In the genomic region with DNA sequence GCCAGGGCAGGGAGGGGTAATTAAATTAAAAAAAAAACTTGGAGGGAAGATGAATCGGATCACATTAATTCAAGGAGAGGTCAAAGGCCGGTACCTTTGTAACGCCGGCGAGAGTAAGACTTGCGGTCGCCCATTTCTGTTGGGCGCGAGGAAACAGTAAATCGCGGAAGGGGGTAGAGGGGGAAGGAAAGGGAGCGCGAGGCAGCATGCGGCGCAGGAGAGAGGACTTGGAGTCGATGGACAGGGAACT, we compare ENCODE assay signal across 1 cellular context.
TF ChIP-seq lines count a peak whose summit lies in the region.

No MANE protein-coding gene starts in this region.

TF ChIP-seq in HepG2, 621 proteins besides CTCF, POLR2A, EP300 and RAD21 (continued from another document and continues in another):
- TF ChIP-seq, protein P1, sequence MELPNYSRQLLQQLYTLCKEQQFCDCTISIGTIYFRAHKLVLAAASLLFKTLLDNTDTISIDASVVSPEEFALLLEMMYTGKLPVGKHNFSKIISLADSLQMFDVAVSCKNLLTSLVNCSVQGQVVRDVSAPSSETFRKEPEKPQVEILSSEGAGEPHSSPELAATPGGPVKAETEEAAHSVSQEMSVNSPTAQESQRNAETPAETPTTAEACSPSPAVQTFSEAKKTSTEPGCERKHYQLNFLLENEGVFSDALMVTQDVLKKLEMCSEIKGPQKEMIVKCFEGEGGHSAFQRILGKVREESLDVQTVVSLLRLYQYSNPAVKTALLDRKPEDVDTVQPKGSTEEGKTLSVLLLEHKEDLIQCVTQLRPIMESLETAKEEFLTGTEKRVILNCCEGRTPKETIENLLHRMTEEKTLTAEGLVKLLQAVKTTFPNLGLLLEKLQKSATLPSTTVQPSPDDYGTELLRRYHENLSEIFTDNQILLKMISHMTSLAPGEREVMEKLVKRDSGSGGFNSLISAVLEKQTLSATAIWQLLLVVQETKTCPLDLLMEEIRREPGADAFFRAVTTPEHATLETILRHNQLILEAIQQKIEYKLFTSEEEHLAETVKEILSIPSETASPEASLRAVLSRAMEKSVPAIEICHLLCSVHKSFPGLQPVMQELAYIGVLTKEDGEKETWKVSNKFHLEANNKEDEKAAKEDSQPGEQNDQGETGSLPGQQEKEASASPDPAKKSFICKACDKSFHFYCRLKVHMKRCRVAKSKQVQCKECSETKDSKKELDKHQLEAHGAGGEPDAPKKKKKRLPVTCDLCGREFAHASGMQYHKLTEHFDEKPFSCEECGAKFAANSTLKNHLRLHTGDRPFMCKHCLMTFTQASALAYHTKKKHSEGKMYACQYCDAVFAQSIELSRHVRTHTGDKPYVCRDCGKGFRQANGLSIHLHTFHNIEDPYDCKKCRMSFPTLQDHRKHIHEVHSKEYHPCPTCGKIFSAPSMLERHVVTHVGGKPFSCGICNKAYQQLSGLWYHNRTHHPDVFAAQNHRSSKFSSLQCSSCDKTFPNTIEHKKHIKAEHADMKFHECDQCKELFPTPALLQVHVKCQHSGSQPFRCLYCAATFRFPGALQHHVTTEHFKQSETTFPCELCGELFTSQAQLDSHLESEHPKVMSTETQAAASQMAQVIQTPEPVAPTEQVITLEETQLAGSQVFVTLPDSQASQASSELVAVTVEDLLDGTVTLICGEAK (IDR thresholded peaks at IDR 0.05), result no peak
- TF ChIP-seq, protein P1 (CRISPR knock-in tag; IDR thresholded peaks at IDR 0.05), result no peak
- TF ChIP-seq TCF12 (IDR thresholded peaks at IDR 0.05) (no peak), TCF12 (CRISPR knock-in tag; IDR thresholded peaks at IDR 0.05) (no peak), MTA1 (CRISPR knock-in tag; IDR thresholded peaks at IDR 0.05; ENCODE audit: borderline replicate concordance) (peak; percentile 17; the same call in 1 of the 2 replicates), ZFP41 (CRISPR knock-in tag; IDR thresholded peaks at IDR 0.05; ENCODE audit: borderline replicate concordance) (peak; percentile 86; the same call in 1 of the 2 replicates), ZNF383 (CRISPR knock-in tag; IDR thresholded peaks at IDR 0.05; ENCODE audit: borderline replicate concordance) (no peak), KDM1A (CRISPR knock-in tag; IDR thresholded peaks at IDR 0.05) (no peak), ZNF251 (CRISPR knock-in tag; IDR thresholded peaks at IDR 0.05) (peak; percentile 81; the same call in 1 of the 2 replicates), MXD4 (CRISPR knock-in tag; IDR thresholded peaks at IDR 0.05) (peak; percentile 91), KLF6 (CRISPR knock-in tag; IDR thresholded peaks at IDR 0.05) (no peak; the same call in 1 of the 2 replicates), MBNL3 (CRISPR knock-in tag; conservative IDR thresholded peaks at IDR 0.05) (no peak), NBN (conservative IDR thresholded peaks at IDR 0.05) (no peak), ZBTB7A (CRISPR knock-in tag; IDR thresholded peaks at IDR 0.05) (peak; percentile 43; the same call in 1 of the 2 replicates), NFE2L2 (IDR thresholded peaks at IDR 0.05; ENCODE audit: low read length) (no peak), ETV5 (CRISPR knock-in tag; IDR thresholded peaks at IDR 0.05; ENCODE audit: borderline replicate concordance) (no peak), ZNF788 (CRISPR knock-in tag; IDR thresholded peaks at IDR 0.05; ENCODE audit: borderline replicate concordance) (no peak; the same call in 1 of the 2 replicates), ZNF790 (CRISPR knock-in tag; IDR thresholded peaks at IDR 0.05; ENCODE audit: borderline replicate concordance) (no peak), MEIS2 (CRISPR knock-in tag; IDR thresholded peaks at IDR 0.05) (peak; percentile 10; the same call in 1 of the 2 replicates), ARNTL (CRISPR knock-in tag; IDR thresholded peaks at IDR 0.05) (no peak; the same call in 1 of the 2 replicates), REL (CRISPR knock-in tag; conservative IDR thresholded peaks at IDR 0.05) (0 out of 2 replicates have a peak, but pooled peaks have one; percentile 80), ZNF253 (CRISPR knock-in tag; IDR thresholded peaks at IDR 0.05; ENCODE audit: borderline replicate concordance) (no peak), ZNF556 (CRISPR knock-in tag; IDR thresholded peaks at IDR 0.05; ENCODE audit: borderline replicate concordance) (no peak), HCFC1 (IDR thresholded peaks at IDR 0.05; ENCODE audit: low read depth, low read length) (no peak), NFKBIZ (CRISPR knock-in tag; IDR thresholded peaks at IDR 0.05) (0 out of 2 replicates have a peak, but pooled peaks have one; percentile 45), ZNF12 (CRISPR knock-in tag; IDR thresholded peaks at IDR 0.05) (0 out of 2 replicates have a peak, but pooled peaks have one; percentile 18), IRF2 (CRISPR knock-in tag; IDR thresholded peaks at IDR 0.05) (peak; percentile 27; the same call in 1 of the 2 replicates)
- TF ChIP-seq, protein P2, sequence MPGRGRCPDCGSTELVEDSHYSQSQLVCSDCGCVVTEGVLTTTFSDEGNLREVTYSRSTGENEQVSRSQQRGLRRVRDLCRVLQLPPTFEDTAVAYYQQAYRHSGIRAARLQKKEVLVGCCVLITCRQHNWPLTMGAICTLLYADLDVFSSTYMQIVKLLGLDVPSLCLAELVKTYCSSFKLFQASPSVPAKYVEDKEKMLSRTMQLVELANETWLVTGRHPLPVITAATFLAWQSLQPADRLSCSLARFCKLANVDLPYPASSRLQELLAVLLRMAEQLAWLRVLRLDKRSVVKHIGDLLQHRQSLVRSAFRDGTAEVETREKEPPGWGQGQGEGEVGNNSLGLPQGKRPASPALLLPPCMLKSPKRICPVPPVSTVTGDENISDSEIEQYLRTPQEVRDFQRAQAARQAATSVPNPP (CRISPR knock-in tag; IDR thresholded peaks at IDR 0.05), result peak; percentile 72; the same call in 1 of the 2 replicates
- TF ChIP-seq, protein P3, sequence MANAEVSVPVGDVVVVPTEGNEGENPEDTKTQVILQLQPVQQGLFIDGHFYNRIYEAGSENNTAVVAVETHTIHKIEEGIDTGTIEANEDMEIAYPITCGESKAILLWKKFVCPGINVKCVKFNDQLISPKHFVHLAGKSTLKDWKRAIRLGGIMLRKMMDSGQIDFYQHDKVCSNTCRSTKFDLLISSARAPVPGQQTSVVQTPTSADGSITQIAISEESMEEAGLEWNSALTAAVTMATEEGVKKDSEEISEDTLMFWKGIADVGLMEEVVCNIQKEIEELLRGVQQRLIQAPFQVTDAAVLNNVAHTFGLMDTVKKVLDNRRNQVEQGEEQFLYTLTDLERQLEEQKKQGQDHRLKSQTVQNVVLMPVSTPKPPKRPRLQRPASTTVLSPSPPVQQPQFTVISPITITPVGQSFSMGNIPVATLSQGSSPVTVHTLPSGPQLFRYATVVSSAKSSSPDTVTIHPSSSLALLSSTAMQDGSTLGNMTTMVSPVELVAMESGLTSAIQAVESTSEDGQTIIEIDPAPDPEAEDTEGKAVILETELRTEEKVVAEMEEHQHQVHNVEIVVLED (CRISPR knock-in tag; IDR thresholded peaks at IDR 0.05; ENCODE audit: borderline replicate concordance), result peak; percentile 52; the same call in 1 of the 2 replicates
- TF ChIP-seq, protein P4, sequence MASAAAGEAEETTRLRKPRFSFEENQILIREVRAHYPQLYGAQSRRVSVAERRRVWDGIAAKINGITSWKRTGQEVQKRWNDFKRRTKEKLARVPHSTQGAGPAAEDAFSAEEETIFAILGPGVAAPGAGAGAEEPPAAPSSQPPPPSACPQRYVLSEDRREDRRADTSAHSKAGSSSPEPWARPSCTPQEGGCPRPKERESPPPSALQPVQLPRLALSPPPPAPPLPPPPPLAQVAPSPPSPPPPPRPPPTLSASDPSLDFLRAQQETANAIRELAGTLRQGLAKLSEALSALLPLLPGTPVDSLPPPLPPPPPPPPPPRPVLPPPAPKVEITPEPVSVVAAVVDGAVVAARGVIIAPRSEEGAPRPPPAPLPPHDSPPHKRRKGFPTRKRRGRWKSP (CRISPR knock-in tag; IDR thresholded peaks at IDR 0.05), result peak; percentile 50; the same call in 1 of the 2 replicates
- TF ChIP-seq, protein P5, sequence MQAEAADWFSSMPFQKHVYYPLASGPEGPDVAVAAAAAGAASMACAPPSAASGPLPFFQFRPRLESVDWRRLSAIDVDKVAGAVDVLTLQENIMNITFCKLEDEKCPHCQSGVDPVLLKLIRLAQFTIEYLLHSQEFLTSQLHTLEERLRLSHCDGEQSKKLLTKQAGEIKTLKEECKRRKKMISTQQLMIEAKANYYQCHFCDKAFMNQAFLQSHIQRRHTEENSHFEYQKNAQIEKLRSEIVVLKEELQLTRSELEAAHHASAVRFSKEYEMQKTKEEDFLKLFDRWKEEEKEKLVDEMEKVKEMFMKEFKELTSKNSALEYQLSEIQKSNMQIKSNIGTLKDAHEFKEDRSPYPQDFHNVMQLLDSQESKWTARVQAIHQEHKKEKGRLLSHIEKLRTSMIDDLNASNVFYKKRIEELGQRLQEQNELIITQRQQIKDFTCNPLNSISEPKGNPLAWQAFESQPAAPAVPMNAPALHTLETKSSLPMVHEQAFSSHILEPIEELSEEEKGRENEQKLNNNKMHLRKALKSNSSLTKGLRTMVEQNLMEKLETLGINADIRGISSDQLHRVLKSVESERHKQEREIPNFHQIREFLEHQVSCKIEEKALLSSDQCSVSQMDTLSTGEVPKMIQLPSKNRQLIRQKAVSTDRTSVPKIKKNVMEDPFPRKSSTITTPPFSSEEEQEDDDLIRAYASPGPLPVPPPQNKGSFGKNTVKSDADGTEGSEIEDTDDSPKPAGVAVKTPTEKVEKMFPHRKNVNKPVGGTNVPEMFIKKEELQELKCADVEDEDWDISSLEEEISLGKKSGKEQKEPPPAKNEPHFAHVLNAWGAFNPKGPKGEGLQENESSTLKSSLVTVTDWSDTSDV (CRISPR knock-in tag; IDR thresholded peaks at IDR 0.05), result no peak
- TF ChIP-seq, protein P6, sequence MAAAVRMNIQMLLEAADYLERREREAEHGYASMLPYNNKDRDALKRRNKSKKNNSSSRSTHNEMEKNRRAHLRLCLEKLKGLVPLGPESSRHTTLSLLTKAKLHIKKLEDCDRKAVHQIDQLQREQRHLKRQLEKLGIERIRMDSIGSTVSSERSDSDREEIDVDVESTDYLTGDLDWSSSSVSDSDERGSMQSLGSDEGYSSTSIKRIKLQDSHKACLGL (CRISPR knock-in tag; IDR thresholded peaks at IDR 0.05), result peak; percentile 82; the same call in 1 of the 2 replicates
- TF ChIP-seq, protein P7, sequence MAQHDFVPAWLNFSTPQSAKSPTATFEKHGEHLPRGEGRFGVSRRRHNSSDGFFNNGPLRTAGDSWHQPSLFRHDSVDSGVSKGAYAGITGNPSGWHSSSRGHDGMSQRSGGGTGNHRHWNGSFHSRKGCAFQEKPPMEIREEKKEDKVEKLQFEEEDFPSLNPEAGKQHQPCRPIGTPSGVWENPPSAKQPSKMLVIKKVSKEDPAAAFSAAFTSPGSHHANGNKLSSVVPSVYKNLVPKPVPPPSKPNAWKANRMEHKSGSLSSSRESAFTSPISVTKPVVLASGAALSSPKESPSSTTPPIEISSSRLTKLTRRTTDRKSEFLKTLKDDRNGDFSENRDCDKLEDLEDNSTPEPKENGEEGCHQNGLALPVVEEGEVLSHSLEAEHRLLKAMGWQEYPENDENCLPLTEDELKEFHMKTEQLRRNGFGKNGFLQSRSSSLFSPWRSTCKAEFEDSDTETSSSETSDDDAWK (CRISPR knock-in tag; IDR thresholded peaks at IDR 0.05), result no peak
- TF ChIP-seq, protein P8, sequence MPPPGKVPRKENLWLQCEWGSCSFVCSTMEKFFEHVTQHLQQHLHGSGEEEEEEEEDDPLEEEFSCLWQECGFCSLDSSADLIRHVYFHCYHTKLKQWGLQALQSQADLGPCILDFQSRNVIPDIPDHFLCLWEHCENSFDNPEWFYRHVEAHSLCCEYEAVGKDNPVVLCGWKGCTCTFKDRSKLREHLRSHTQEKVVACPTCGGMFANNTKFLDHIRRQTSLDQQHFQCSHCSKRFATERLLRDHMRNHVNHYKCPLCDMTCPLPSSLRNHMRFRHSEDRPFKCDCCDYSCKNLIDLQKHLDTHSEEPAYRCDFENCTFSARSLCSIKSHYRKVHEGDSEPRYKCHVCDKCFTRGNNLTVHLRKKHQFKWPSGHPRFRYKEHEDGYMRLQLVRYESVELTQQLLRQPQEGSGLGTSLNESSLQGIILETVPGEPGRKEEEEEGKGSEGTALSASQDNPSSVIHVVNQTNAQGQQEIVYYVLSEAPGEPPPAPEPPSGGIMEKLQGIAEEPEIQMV (CRISPR knock-in tag; IDR thresholded peaks at IDR 0.05; ENCODE audit: low read depth), result peak; percentile 80
- TF ChIP-seq, protein P9, sequence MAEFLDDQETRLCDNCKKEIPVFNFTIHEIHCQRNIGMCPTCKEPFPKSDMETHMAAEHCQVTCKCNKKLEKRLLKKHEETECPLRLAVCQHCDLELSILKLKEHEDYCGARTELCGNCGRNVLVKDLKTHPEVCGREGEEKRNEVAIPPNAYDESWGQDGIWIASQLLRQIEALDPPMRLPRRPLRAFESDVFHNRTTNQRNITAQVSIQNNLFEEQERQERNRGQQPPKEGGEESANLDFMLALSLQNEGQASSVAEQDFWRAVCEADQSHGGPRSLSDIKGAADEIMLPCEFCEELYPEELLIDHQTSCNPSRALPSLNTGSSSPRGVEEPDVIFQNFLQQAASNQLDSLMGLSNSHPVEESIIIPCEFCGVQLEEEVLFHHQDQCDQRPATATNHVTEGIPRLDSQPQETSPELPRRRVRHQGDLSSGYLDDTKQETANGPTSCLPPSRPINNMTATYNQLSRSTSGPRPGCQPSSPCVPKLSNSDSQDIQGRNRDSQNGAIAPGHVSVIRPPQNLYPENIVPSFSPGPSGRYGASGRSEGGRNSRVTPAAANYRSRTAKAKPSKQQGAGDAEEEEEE (CRISPR knock-in tag; IDR thresholded peaks at IDR 0.05; ENCODE audit: borderline replicate concordance), result no peak
- TF ChIP-seq, protein P10, sequence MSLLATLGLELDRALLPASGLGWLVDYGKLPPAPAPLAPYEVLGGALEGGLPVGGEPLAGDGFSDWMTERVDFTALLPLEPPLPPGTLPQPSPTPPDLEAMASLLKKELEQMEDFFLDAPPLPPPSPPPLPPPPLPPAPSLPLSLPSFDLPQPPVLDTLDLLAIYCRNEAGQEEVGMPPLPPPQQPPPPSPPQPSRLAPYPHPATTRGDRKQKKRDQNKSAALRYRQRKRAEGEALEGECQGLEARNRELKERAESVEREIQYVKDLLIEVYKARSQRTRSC (CRISPR knock-in tag; IDR thresholded peaks at IDR 0.05; ENCODE audit: low read depth), result peak; percentile 78; the same call in 1 of the 2 replicates
